In genomic region chr6:16634855-16635254, GRCh38 we compare ENCODE assay signal across 1 cellular context.
TF ChIP-seq lines count a peak whose summit lies in the region.

No MANE protein-coding gene starts in this region.

TF ChIP-seq in IMR-90, 13 proteins besides CTCF, POLR2A, EP300 and RAD21 (continued from another document):
- no peak for TF ChIP-seq USF2 (IDR thresholded peaks at IDR 0.05; ENCODE audit: low read depth, low read length)
- TF ChIP-seq RFX5 (IDR thresholded peaks at IDR 0.05; ENCODE audit: low read depth, low read length) = no peak
